Comparison of ENCODE assay signal across 23 cellular contexts in the genomic region with DNA sequence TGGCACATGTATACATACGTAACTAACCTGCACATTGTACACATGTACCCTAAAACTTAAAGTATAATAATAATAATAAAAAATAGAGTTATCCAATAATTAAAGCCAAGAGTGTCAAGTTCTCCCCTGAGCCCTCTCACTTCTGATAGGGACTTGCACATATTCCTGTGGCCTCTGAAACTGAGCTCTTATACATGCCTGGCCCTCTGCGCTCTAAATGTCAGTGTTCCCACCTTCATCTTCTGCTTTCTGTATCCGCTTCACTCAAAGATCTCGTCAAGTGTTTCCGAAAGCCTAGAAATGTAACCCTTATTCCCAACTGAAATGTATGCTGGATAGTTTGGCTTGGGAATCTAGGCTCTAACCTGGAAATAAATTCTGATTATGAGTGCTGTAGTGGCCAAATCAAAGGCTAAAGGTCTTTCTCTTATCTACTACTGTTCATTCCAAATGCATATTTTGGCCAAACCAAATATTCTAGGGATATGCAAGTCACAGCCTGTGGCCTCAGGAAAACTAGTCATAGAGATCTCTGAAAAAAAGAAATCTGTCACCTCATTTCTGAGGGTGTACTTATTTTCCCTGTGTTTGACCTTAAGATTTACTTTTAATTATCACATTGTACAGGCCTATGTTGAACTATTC.
A peak's percentile ranks its signal among the peaks of the same experiment; 100 is the strongest.
DNase-seq lines count a peak whose midpoint lies in the region; ATAC-seq, FAIRE-seq and TF ChIP-seq lines count a peak whose summit lies in the region.
"Had no signal": no experiment of that assay in that cellular context is flagged by ENCODE, and none has a peak within 500 bp of the region (broad histone marks: within the 10 kb centered on the region; RNA-seq: fewer than 3 reads in every experiment).

No MANE protein-coding gene starts in this region.

- DNase-seq in A549 (ENCODE audit: low read depth in 1 of 2, low spot score in 1 of 2) = no peak
- no peak for DNase-seq in body of pancreas
- no peak for DNase-seq in left lobe of liver (ENCODE audit: low spot score)
- no peak for DNase-seq in amygdala (lab: John Stamatoyannopoulos, UW)
- DNase-seq in thyroid gland = no peak
- DNase-seq in left ventricle myocardium inferior = no peak
- DNase-seq: 8988T; AML-193; Caco-2; Calu3; CD4-positive, alpha-beta T cell; CD8-positive, alpha-beta T cell; DMS79 treated with DMSO at 0.1 percent for 48 hours; GF-D8 had no signal

- WGBS in A549 (ENCODE audit: missing lambda C conversion rate) = 89% methylated on average over 5 of the region's 5 CpGs
- WGBS in body of pancreas, 2 donors = 45 to 70% methylated on average over 5 of the region's 5 CpGs
- WGBS in thyroid gland, 2 donors = 95 to 98% methylated on average over 5 of the region's 5 CpGs

- peaks cover 27% of the 10 kb centered on the region for H3K9me3 Mint-ChIP-seq in nephron

- peaks cover 34% of the 10 kb centered on the region for H3K4me1 Mint-ChIP-seq in nephron
- H3K4me1 Mint-ChIP-seq: B cell had no signal

- H3K9me3 ChIP-seq in A549 (peaks cover 22% of the 10 kb centered on the region), body of pancreas (no peaks in the 10 kb centered on the region), thyroid gland (no peaks in the 10 kb centered on the region), left ventricle myocardium inferior (replicated peaks) (no peaks in the 10 kb centered on the region)

- intact Hi-C loops in body of pancreas (cut with DNase I) = no loop called here
- intact Hi-C loops in thyroid gland (cut with DNase I) = no loop called here
- intact Hi-C loops in left ventricle myocardium inferior (cut with micrococcal nuclease) = no loop called here

- POLR2A ChIA-PET in A549 (lab: Yijun Ruan, JAX) = no interaction called here

- H3K27me3 ChIP-seq in body of pancreas (no peaks in the 10 kb centered on the region), thyroid gland (no peaks in the 10 kb centered on the region), left ventricle myocardium inferior (ENCODE audit: low read depth) (no peaks in the 10 kb centered on the region)
- H3K27me3 ChIP-seq: BLaER1 treated with 17β-estradiol and CSF1 and Interleukin-3, amounts not matched to agents 10 nM and 100 nM had no signal

- H3K36me3 Mint-ChIP-seq in nephron (ENCODE audit: low read depth) = peaks cover 14% of the 10 kb centered on the region
- H3K36me3 Mint-ChIP-seq: CD8-positive, alpha-beta T cell had no signal

- no peak for TF ChIP-seq RAD21 in A549 (conservative IDR thresholded peaks at IDR 0.05 in 1 of 2, IDR thresholded peaks at IDR 0.05 in 1 of 2)

- FAIRE-seq in A549 (lab: Jason Lieb, UNC) = peak; percentile 7
- FAIRE-seq: A204.1, D721Med, G401.6, GM12891 had no signal

- H3K27ac ChIP-seq in A549 (no peak overlapping the region), body of pancreas (no peak overlapping the region), thyroid gland (no peak overlapping the region), left ventricle myocardium inferior (replicated peaks) (no peak overlapping the region)
- H3K27ac ChIP-seq: BLaER1 treated with 17β-estradiol and CSF1 and Interleukin-3, amounts not matched to agents 10 nM and 100 nM; C4-2B had no signal

- H3K4me2 ChIP-seq in A549 = no peak overlapping the region
- H3K4me2 ChIP-seq: BLaER1 treated with 17β-estradiol and CSF1 and Interleukin-3, amounts not matched to agents 10 nM and 100 nM had no signal

- H3K27ac Mint-ChIP-seq in nephron = peak overlapping the region in 2 of 3 experiments; percentile 40 to 42
- H3K27ac Mint-ChIP-seq: B cell; CD4-positive, alpha-beta T cell; CD8-positive, alpha-beta T cell had no signal

- H3K27me3 Mint-ChIP-seq in nephron (ENCODE audit: low read depth) = no peaks in the 10 kb centered on the region
- H3K27me3 Mint-ChIP-seq: B cell; CD4-positive, alpha-beta T cell had no signal

- TF ChIP-seq EP300 in A549 (IDR thresholded peaks at IDR 0.05) = no peak

- H3K4me3 ChIP-seq in A549 = no peak overlapping the region
- no peak overlapping the region for H3K4me3 ChIP-seq in body of pancreas
- no peak overlapping the region for H3K4me3 ChIP-seq in thyroid gland (replicated peaks in 1 of 3)
- no peak overlapping the region for H3K4me3 ChIP-seq in left ventricle myocardium inferior
- H3K4me3 ChIP-seq: BLaER1 treated with 17β-estradiol and CSF1 and Interleukin-3, amounts not matched to agents 10 nM and 100 nM had no signal

- ATAC-seq in A549 (no peak), body of pancreas (peak; percentile 71), left lobe of liver (peak; percentile 96), GM18861 (IDR thresholded peaks at IDR 0.05; ENCODE audit: unreplicated experiment) (no peak)
- ATAC-seq: CD8-positive, alpha-beta T cell had no signal

- TF ChIP-seq POLR2A in A549 (IDR thresholded peaks at IDR 0.05; ENCODE audit: low read length) = no peak
- TF ChIP-seq POLR2A in body of pancreas (IDR thresholded peaks at IDR 0.05) = no peak
- no peak for TF ChIP-seq POLR2A in thyroid gland (IDR thresholded peaks at IDR 0.05)

- no peak overlapping the region for H3K4me3 Mint-ChIP-seq in nephron
- H3K4me3 Mint-ChIP-seq: B cell; CD4-positive, alpha-beta T cell; CD8-positive, alpha-beta T cell had no signal

- CTCF ChIA-PET in A549 (lab: Yijun Ruan, JAX) = no interaction called here

- no peak for TF ChIP-seq CTCF in A549 (IDR thresholded peaks at IDR 0.05)
- no peak for TF ChIP-seq CTCF in body of pancreas (IDR thresholded peaks at IDR 0.05)
- TF ChIP-seq CTCF in nephron (IDR thresholded peaks at IDR 0.05; ENCODE audit: unreplicated experiment in 3 of 3) = no peak
- no peak for TF ChIP-seq CTCF in thyroid gland (IDR thresholded peaks at IDR 0.05)
- TF ChIP-seq CTCF in left ventricle myocardium inferior (IDR thresholded peaks at IDR 0.05; ENCODE audit: borderline replicate concordance) = no peak

- H3K4me1 ChIP-seq in A549 (peaks cover 13% of the 10 kb centered on the region), body of pancreas (peaks cover 23% of the 10 kb centered on the region), thyroid gland (no peaks in the 10 kb centered on the region), left ventricle myocardium inferior (peaks cover 9% of the 10 kb centered on the region)
- H3K4me1 ChIP-seq: BLaER1 treated with 17β-estradiol and CSF1 and Interleukin-3, amounts not matched to agents 10 nM and 100 nM had no signal

- H3K36me3 ChIP-seq in body of pancreas (replicated peaks in 1 of 2; ENCODE audit: insufficient read depth in 1 of 2, low read depth in 2 of 2) (no peaks in the 10 kb centered on the region), thyroid gland (no peaks in the 10 kb centered on the region), left ventricle myocardium inferior (no peaks in the 10 kb centered on the region)
- H3K36me3 ChIP-seq: BLaER1 treated with 17β-estradiol and CSF1 and Interleukin-3, amounts not matched to agents 10 nM and 100 nM had no signal

TF ChIP-seq in A549, 52 proteins besides CTCF, POLR2A, EP300 and RAD21:
- TF ChIP-seq POLR2AphosphoS2 (conservative IDR thresholded peaks at IDR 0.05; ENCODE audit: low read length) (no peak), JUN (IDR thresholded peaks at IDR 0.05) (no peak), RARB (CRISPR knock-in tag; IDR thresholded peaks at IDR 0.05) (no peak), FOSL2 (IDR thresholded peaks at IDR 0.05) (no peak), FOSL2 (CRISPR knock-in tag; IDR thresholded peaks at IDR 0.05) (no peak), NFE2L2 (conservative IDR thresholded peaks at IDR 0.05; ENCODE audit: low read length) (no peak), EHMT2 (IDR thresholded peaks at IDR 0.05; ENCODE audit: low read depth) (no peak), CEBPB (IDR thresholded peaks at IDR 0.05) (no peak), ZSCAN20 (CRISPR knock-in tag; IDR thresholded peaks at IDR 0.05) (no peak), HOXB13 (CRISPR knock-in tag; IDR thresholded peaks at IDR 0.05; ENCODE audit: low read depth) (no peak), HOXB5 (CRISPR knock-in tag; IDR thresholded peaks at IDR 0.05) (no peak), MAX (IDR thresholded peaks at IDR 0.05) (no peak), BHLHE40 (IDR thresholded peaks at IDR 0.05; ENCODE audit: low read depth, low read length) (no peak), TP53 (CRISPR knock-in tag; IDR thresholded peaks at IDR 0.05) (no peak), BCL3 (IDR thresholded peaks at IDR 0.05) (no peak)
- TF ChIP-seq, protein P1, sequence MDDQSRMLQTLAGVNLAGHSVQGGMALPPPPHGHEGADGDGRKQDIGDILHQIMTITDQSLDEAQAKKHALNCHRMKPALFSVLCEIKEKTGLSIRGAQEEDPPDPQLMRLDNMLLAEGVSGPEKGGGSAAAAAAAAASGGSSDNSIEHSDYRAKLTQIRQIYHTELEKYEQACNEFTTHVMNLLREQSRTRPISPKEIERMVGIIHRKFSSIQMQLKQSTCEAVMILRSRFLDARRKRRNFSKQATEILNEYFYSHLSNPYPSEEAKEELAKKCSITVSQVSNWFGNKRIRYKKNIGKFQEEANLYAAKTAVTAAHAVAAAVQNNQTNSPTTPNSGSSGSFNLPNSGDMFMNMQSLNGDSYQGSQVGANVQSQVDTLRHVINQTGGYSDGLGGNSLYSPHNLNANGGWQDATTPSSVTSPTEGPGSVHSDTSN (IDR thresholded peaks at IDR 0.05) = no peak
- TF ChIP-seq, protein P2, sequence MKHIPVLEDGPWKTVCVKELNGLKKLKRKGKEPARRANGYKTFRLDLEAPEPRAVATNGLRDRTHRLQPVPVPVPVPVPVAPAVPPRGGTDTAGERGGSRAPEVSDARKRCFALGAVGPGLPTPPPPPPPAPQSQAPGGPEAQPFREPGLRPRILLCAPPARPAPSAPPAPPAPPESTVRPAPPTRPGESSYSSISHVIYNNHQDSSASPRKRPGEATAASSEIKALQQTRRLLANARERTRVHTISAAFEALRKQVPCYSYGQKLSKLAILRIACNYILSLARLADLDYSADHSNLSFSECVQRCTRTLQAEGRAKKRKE (CRISPR knock-in tag; IDR thresholded peaks at IDR 0.05; ENCODE audit: low read depth) = no peak
TF ChIP-seq in A549: peak in this region for 0.

Comparison
In these comparisons a context has a peak if more than half of its experiments do, and no peak if none do; other contexts are left out.
1. ATAC-seq: peak in body of pancreas (single experiment) and left lobe of liver (single experiment); none in A549 (0 of 2) and GM18861 (single experiment).